Comparison of ENCODE assay signal across 10 cellular contexts in the genomic region with DNA sequence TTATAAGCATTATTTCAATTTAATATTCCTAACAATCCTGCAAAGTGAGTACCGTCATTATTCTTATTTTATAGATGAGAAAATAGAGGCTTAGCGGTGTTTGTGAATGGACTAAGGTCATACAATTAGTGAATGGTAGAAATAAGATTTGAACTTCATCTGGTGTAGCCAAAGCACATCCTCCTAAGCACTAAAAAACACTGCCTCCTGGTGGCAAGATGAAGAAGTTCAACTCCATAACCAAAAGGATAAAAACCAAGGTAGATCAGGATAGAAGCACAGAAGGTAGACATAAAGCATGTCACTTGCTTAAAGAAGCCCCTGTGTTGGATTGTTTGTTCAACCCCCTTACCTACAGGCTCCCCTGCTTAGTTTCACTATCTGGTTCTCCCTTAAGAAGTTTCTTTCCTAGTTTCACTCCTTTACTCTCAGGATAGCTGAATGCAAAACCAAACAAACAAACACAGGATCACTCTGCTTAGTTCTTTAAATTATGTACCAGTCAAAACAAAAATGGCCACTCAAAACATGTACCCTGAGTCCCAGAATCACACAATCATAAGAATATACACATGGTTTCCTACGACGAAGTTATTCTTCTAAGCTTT. TPM values are rescaled to one million over a fixed set of nuclear protein-coding genes. Genes with fewer than 3 reads are reported as not detected.
DNase-seq lines count a peak whose midpoint lies in the region; ATAC-seq and TF ChIP-seq lines count a peak whose summit lies in the region.
"Had no signal": no experiment of that assay in that cellular context is flagged by ENCODE, and none has a peak within 500 bp of the region (broad histone marks: within the 10 kb centered on the region; RNA-seq: fewer than 3 reads in every experiment).

No MANE protein-coding gene starts in this region.

- H3K4me2 ChIP-seq in mesendoderm (ENCODE audit: low read length) = no peak overlapping the region

- H3K56ac ChIP-seq in mesendoderm (ENCODE audit: low read length) = no peak overlapping the region

- H2BK120ac ChIP-seq in mesendoderm (ENCODE audit: low read depth, low read length) = no peak overlapping the region

- no peaks in the 10 kb centered on the region for H3K27me3 ChIP-seq in mesendoderm (ENCODE audit: insufficient read depth, low read length, poor library complexity)

- peak; percentile 77 for TF ChIP-seq CTCF in GM12872 (IDR thresholded peaks at IDR 0.05; ENCODE audit: insufficient read depth, low read depth, low read length)
- no peak for TF ChIP-seq CTCF in activated B cell treated with CpG ODN at 0.5 μM for 24 hours (IDR thresholded peaks at IDR 0.05)

- H3K79me2 ChIP-seq in mesendoderm (ENCODE audit: control insufficient read depth, insufficient read depth, low read length) = no peaks in the 10 kb centered on the region

- POLR2A ChIA-PET in activated B cell treated with CpG ODN at 0.5 μM for 24 hours (lab: Charles Lee) = interaction anchor here (1.4 to 3.0 kb wide), 3 partner anchors 12 to 80 kb away, joined by 4 to 38 read pairs (median 13); partner anchors contain the start of genes AIM2 and IFI16

- H3K36me3 Mint-ChIP-seq in activated B cell treated with CpG ODN at 0.5 μM for 24 hours (ENCODE audit: low read depth) = no peaks in the 10 kb centered on the region

- no peak for DNase-seq in activated B cell treated with CpG ODN at 0.5 μM for 24 hours
- peak; percentile 52 for DNase-seq in mesendoderm
- DNase-seq in LoVo (ENCODE audit: low spot score) = no peak
- DNase-seq in RKO (ENCODE audit: low spot score) = no peak
- DNase-seq in glomerular visceral epithelial cell (ENCODE audit: extremely low spot score) = no peak

- no peak overlapping the region for H3K4ac ChIP-seq in mesendoderm (ENCODE audit: low read depth, low read length)

- no peaks in the 10 kb centered on the region for H3K36me3 ChIP-seq in mesendoderm (ENCODE audit: control insufficient read depth, insufficient read depth, low read length)

- H3K4me3 Mint-ChIP-seq in activated B cell treated with CpG ODN at 0.5 μM for 24 hours = no peak overlapping the region
- H3K4me3 Mint-ChIP-seq: T-helper 1 cell treated with Interleukin-12 subunit alpha and Interleukin-12 subunit beta and Interleukin-4 antibody, amounts not matched to agents 30 μg/mL and 1 μg/mL, for 36 hours had no signal

- H4K8ac ChIP-seq in mesendoderm (ENCODE audit: low read depth, low read length) = no peak overlapping the region

- H3K4me1 Mint-ChIP-seq in activated B cell treated with CpG ODN at 0.5 μM for 24 hours = peaks cover 23% of the 10 kb centered on the region

- no peak overlapping the region for H2BK5ac ChIP-seq in mesendoderm (ENCODE audit: low read length)

- CTCF ChIA-PET in activated B cell treated with CpG ODN at 0.5 μM for 24 hours (lab: Charles Lee) = interaction anchor here (1.0 to 2.2 kb wide), 14 partner anchors 9 to 584 kb away, joined by 3 to 17 read pairs (median 4); partner anchors contain the start of gene AIM2

- H2AK5ac ChIP-seq in mesendoderm (ENCODE audit: low read length) = no peak overlapping the region

- no peaks in the 10 kb centered on the region for H3K79me1 ChIP-seq in mesendoderm (ENCODE audit: low read length)

- H3K27me3 Mint-ChIP-seq in activated B cell treated with CpG ODN at 0.5 μM for 24 hours = no peaks in the 10 kb centered on the region

- WGBS in mesendoderm (ENCODE audit: extremely low coverage, insufficient coverage, low lambda C conversion rate) = no CpG with 5 or more reads among the region's 4 CpGs

- H2BK15ac ChIP-seq in mesendoderm (replicated peaks; ENCODE audit: low read depth) = no peak overlapping the region

- intact Hi-C loops in activated B cell treated with CpG ODN at 0.5 μM for 24 hours (cut with micrococcal nuclease) = loop anchor here (1.0 to 10.0 kb wide), 4 partner anchors 12 to 1124 kb away; no protein-coding TSS in a partner anchor

- H3K4me1 ChIP-seq in mesendoderm (ENCODE audit: control insufficient read depth, low read depth, low read length) = no peaks in the 10 kb centered on the region

- no peak overlapping the region for H3K4me3 ChIP-seq in mesendoderm (ENCODE audit: low read length)

- H4K5ac ChIP-seq in mesendoderm (ENCODE audit: low read length) = no peak overlapping the region

- no peaks in the 10 kb centered on the region for H3K9me3 Mint-ChIP-seq in activated B cell treated with CpG ODN at 0.5 μM for 24 hours
- H3K9me3 Mint-ChIP-seq: T-helper 1 cell treated with Interleukin-12 subunit alpha and Interleukin-12 subunit beta and Interleukin-4 antibody, amounts not matched to agents 30 μg/mL and 1 μg/mL, for 36 hours had no signal

- H3K27ac Mint-ChIP-seq in activated B cell treated with CpG ODN at 0.5 μM for 24 hours = peak overlapping the region; percentile 44

- H3K9ac ChIP-seq in mesendoderm (ENCODE audit: low read length) = no peak overlapping the region

- no peak overlapping the region for H3K18ac ChIP-seq in mesendoderm (ENCODE audit: low read length)

- ATAC-seq in HG02642 (IDR thresholded peaks at IDR 0.05; ENCODE audit: poor library complexity, unreplicated experiment) (peak; percentile 68), activated B cell treated with CpG ODN at 0.5 μM for 24 hours (ENCODE audit: low read depth) (peak; percentile 33), HG03196 (IDR thresholded peaks at IDR 0.05; ENCODE audit: unreplicated experiment) (no peak)

- H3K27ac ChIP-seq in mesendoderm (ENCODE audit: low read depth, low read length) = no peak overlapping the region

- no peak overlapping the region for H3K23ac ChIP-seq in mesendoderm (ENCODE audit: low read length)

RNA-seq across cellular contexts. Expression of gene AIM2, which starts 12.7 kb away (rescaled TPM):
- 46.5 and 53.3 TPM in 2 replicates for total RNA-seq in activated B cell treated with CpG ODN at 0.5 μM for 24 hours
- 0.94 TPM for polyA plus RNA-seq in mesendoderm (2013, experiment 1 of 2)
- 0.97 TPM for polyA plus RNA-seq in mesendoderm (2013, experiment 2 of 2)
- total RNA-seq: myocyte had no signal
